1 cellular context compared by ENCODE assay signal in the genomic region with DNA sequence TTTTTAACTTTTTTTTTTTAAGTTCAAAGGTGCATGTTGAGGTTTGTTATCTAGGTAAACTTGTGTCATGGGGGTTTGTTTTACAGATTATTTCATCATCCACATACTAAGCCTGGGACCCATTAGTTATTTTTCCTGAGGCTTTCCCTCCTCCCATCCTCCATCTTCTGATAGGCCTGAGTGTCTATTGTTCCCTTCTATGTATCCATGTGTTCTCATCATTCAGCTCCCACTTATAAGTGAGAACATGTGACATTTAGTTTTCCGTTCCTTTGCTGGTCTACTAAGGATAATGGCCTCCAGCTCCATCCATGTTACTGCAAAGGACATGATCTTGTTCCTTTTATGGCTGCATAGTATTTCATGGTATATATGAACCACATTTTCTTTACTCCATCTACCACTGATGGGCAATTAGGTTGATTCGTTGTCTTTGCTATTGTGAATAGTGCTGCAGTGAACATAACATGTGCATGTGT.
TF ChIP-seq lines count a peak whose summit lies in the region.

No MANE protein-coding gene starts in this region.

TF ChIP-seq in K562, 482 proteins besides CTCF, POLR2A, EP300 and RAD21 (continued from another document and continues in another):
- TF ChIP-seq HDAC2 (IDR thresholded peaks at IDR 0.05): 0 out of 2 replicates have a peak, but pooled peaks have one; percentile 31
- no peak for TF ChIP-seq CHD1 (IDR thresholded peaks at IDR 0.05; ENCODE audit: low read length)
- no peak for TF ChIP-seq TAF7 (tag; IDR thresholded peaks at IDR 0.05)
- TF ChIP-seq RBM15 (IDR thresholded peaks at IDR 0.05; ENCODE audit: insufficient read depth, low read length): no peak
- peak; percentile 70; the same call in 1 of the 2 replicates for TF ChIP-seq SMAD4 (CRISPR knock-in tag; conservative IDR thresholded peaks at IDR 0.05)
- TF ChIP-seq, protein P1, sequence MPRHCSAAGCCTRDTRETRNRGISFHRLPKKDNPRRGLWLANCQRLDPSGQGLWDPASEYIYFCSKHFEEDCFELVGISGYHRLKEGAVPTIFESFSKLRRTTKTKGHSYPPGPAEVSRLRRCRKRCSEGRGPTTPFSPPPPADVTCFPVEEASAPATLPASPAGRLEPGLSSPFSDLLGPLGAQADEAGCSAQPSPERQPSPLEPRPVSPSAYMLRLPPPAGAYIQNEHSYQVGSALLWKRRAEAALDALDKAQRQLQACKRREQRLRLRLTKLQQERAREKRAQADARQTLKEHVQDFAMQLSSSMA (CRISPR knock-in tag; IDR thresholded peaks at IDR 0.05): no peak
- no peak for TF ChIP-seq TBL1XR1 (IDR thresholded peaks at IDR 0.05; ENCODE audit: low read length in 2 of 2)
- no peak for TF ChIP-seq ZNF165 (CRISPR knock-in tag; IDR thresholded peaks at IDR 0.05; ENCODE audit: borderline replicate concordance)
- TF ChIP-seq, protein P2, sequence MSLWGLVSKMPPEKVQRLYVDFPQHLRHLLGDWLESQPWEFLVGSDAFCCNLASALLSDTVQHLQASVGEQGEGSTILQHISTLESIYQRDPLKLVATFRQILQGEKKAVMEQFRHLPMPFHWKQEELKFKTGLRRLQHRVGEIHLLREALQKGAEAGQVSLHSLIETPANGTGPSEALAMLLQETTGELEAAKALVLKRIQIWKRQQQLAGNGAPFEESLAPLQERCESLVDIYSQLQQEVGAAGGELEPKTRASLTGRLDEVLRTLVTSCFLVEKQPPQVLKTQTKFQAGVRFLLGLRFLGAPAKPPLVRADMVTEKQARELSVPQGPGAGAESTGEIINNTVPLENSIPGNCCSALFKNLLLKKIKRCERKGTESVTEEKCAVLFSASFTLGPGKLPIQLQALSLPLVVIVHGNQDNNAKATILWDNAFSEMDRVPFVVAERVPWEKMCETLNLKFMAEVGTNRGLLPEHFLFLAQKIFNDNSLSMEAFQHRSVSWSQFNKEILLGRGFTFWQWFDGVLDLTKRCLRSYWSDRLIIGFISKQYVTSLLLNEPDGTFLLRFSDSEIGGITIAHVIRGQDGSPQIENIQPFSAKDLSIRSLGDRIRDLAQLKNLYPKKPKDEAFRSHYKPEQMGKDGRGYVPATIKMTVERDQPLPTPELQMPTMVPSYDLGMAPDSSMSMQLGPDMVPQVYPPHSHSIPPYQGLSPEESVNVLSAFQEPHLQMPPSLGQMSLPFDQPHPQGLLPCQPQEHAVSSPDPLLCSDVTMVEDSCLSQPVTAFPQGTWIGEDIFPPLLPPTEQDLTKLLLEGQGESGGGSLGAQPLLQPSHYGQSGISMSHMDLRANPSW (CRISPR knock-in tag; IDR thresholded peaks at IDR 0.05): no peak
- no peak for TF ChIP-seq SNRNP70 (optimal IDR thresholded peaks at IDR 0.05; ENCODE audit: low read depth, low read length)
- TF ChIP-seq ETV6 (IDR thresholded peaks at IDR 0.05; ENCODE audit: borderline replicate concordance in 1 of 2, low read depth in 2 of 2, low read length in 1 of 2): no peak
- TF ChIP-seq ETV6 (CRISPR knock-in tag; IDR thresholded peaks at IDR 0.05; ENCODE audit: borderline replicate concordance): no peak
- no peak for TF ChIP-seq RCOR1 (IDR thresholded peaks at IDR 0.05; ENCODE audit: borderline replicate concordance in 1 of 2, low read depth in 2 of 2, low read length in 2 of 2)
- TF ChIP-seq, protein P3, sequence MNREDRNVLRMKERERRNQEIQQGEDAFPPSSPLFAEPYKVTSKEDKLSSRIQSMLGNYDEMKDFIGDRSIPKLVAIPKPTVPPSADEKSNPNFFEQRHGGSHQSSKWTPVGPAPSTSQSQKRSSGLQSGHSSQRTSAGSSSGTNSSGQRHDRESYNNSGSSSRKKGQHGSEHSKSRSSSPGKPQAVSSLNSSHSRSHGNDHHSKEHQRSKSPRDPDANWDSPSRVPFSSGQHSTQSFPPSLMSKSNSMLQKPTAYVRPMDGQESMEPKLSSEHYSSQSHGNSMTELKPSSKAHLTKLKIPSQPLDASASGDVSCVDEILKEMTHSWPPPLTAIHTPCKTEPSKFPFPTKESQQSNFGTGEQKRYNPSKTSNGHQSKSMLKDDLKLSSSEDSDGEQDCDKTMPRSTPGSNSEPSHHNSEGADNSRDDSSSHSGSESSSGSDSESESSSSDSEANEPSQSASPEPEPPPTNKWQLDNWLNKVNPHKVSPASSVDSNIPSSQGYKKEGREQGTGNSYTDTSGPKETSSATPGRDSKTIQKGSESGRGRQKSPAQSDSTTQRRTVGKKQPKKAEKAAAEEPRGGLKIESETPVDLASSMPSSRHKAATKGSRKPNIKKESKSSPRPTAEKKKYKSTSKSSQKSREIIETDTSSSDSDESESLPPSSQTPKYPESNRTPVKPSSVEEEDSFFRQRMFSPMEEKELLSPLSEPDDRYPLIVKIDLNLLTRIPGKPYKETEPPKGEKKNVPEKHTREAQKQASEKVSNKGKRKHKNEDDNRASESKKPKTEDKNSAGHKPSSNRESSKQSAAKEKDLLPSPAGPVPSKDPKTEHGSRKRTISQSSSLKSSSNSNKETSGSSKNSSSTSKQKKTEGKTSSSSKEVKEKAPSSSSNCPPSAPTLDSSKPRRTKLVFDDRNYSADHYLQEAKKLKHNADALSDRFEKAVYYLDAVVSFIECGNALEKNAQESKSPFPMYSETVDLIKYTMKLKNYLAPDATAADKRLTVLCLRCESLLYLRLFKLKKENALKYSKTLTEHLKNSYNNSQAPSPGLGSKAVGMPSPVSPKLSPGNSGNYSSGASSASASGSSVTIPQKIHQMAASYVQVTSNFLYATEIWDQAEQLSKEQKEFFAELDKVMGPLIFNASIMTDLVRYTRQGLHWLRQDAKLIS (CRISPR knock-in tag; IDR thresholded peaks at IDR 0.05): no peak
- TF ChIP-seq DACH1 (IDR thresholded peaks at IDR 0.05; ENCODE audit: partially characterized antibody): no peak
- peak; percentile 93 to 94 for TF ChIP-seq TRIM24 (IDR thresholded peaks at IDR 0.05)
- no peak for TF ChIP-seq PRMT5 (CRISPR knock-in tag; IDR thresholded peaks at IDR 0.05)
- TF ChIP-seq SAFB2 (IDR thresholded peaks at IDR 0.05; ENCODE audit: borderline replicate concordance, low read depth, low read length, severe bottlenecking): no peak
- TF ChIP-seq, protein P4, sequence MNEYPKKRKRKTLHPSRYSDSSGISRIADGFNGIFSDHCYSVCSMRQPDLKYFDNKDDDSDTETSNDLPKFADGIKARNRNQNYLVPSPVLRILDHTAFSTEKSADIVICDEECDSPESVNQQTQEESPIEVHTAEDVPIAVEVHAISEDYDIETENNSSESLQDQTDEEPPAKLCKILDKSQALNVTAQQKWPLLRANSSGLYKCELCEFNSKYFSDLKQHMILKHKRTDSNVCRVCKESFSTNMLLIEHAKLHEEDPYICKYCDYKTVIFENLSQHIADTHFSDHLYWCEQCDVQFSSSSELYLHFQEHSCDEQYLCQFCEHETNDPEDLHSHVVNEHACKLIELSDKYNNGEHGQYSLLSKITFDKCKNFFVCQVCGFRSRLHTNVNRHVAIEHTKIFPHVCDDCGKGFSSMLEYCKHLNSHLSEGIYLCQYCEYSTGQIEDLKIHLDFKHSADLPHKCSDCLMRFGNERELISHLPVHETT (CRISPR knock-in tag; conservative IDR thresholded peaks at IDR 0.05 in 1 of 2, IDR thresholded peaks at IDR 0.05 in 1 of 2): no peak
- TF ChIP-seq HDAC3 (IDR thresholded peaks at IDR 0.05; ENCODE audit: borderline replicate concordance, partially characterized antibody): no peak
- TF ChIP-seq U2AF2 (optimal IDR thresholded peaks at IDR 0.05; ENCODE audit: low read depth, low read length): no peak
- no peak for TF ChIP-seq ZNF77 (CRISPR knock-in tag; IDR thresholded peaks at IDR 0.05)
- peak; percentile 87 for TF ChIP-seq ZNF384 (IDR thresholded peaks at IDR 0.05; ENCODE audit: low read depth, low read length)
- no peak for TF ChIP-seq ZNF212 (CRISPR knock-in tag; IDR thresholded peaks at IDR 0.05)
- TF ChIP-seq PHTF2 (CRISPR knock-in tag; IDR thresholded peaks at IDR 0.05): no peak
- TF ChIP-seq OTX1 (CRISPR knock-in tag; IDR thresholded peaks at IDR 0.05): no peak
- TF ChIP-seq ZNF124 (CRISPR knock-in tag; IDR thresholded peaks at IDR 0.05): no peak
- TF ChIP-seq ZNF263 (CRISPR knock-in tag; IDR thresholded peaks at IDR 0.05; ENCODE audit: borderline replicate concordance): no peak
- TF ChIP-seq GABPA (tag; conservative IDR thresholded peaks at IDR 0.05; ENCODE audit: low read depth): 0 out of 2 replicates have a peak, but pooled peaks have one; percentile 33
- no peak for TF ChIP-seq TCF3 (CRISPR knock-in tag; IDR thresholded peaks at IDR 0.05)
- TF ChIP-seq L3MBTL2 (IDR thresholded peaks at IDR 0.05): peak; percentile 65
- TF ChIP-seq, protein P5, sequence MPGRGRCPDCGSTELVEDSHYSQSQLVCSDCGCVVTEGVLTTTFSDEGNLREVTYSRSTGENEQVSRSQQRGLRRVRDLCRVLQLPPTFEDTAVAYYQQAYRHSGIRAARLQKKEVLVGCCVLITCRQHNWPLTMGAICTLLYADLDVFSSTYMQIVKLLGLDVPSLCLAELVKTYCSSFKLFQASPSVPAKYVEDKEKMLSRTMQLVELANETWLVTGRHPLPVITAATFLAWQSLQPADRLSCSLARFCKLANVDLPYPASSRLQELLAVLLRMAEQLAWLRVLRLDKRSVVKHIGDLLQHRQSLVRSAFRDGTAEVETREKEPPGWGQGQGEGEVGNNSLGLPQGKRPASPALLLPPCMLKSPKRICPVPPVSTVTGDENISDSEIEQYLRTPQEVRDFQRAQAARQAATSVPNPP (IDR thresholded peaks at IDR 0.05; ENCODE audit: borderline replicate concordance, insufficient read depth, insufficient read length): no peak
- TF ChIP-seq ZNF12 (CRISPR knock-in tag; IDR thresholded peaks at IDR 0.05): no peak
- TF ChIP-seq BRD9 (IDR thresholded peaks at IDR 0.05; ENCODE audit: low read depth, partially characterized antibody): no peak
- peak; percentile 76; the same call in 1 of the 2 replicates for TF ChIP-seq ZNF644 (tag; IDR thresholded peaks at IDR 0.05; ENCODE audit: low read depth)
- TF ChIP-seq, protein P6, sequence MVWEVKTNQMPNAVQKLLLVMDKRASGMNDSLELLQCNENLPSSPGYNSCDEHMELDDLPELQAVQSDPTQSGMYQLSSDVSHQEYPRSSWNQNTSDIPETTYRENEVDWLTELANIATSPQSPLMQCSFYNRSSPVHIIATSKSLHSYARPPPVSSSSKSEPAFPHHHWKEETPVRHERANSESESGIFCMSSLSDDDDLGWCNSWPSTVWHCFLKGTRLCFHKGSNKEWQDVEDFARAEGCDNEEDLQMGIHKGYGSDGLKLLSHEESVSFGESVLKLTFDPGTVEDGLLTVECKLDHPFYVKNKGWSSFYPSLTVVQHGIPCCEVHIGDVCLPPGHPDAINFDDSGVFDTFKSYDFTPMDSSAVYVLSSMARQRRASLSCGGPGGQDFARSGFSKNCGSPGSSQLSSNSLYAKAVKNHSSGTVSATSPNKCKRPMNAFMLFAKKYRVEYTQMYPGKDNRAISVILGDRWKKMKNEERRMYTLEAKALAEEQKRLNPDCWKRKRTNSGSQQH (CRISPR knock-in tag; IDR thresholded peaks at IDR 0.05): no peak
- peak; percentile 57 for TF ChIP-seq ATF7 (IDR thresholded peaks at IDR 0.05)
- 0 out of 2 replicates have a peak, but pooled peaks have one; percentile 45 for TF ChIP-seq GTF2A2 (tag; IDR thresholded peaks at IDR 0.05)
- TF ChIP-seq, protein P7, sequence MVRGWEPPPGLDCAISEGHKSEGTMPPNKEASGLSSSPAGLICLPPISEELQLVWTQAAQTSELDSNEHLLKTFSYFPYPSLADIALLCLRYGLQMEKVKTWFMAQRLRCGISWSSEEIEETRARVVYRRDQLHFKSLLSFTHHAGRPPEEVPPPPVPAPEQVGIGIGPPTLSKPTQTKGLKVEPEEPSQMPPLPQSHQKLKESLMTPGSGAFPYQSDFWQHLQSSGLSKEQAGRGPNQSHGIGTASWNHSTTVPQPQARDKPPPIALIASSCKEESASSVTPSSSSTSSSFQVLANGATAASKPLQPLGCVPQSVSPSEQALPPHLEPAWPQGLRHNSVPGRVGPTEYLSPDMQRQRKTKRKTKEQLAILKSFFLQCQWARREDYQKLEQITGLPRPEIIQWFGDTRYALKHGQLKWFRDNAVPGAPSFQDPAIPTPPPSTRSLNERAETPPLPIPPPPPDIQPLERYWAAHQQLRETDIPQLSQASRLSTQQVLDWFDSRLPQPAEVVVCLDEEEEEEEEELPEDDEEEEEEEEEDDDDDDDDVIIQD (CRISPR knock-in tag; IDR thresholded peaks at IDR 0.05): no peak
- no peak for TF ChIP-seq ZNF707 (CRISPR knock-in tag; conservative IDR thresholded peaks at IDR 0.05)
- no peak for TF ChIP-seq CREM (IDR thresholded peaks at IDR 0.05; ENCODE audit: low read depth)
- peak; percentile 72; the same call in 1 of the 2 replicates for TF ChIP-seq HDAC8 (tag; IDR thresholded peaks at IDR 0.05)
- no peak for TF ChIP-seq ZNF282 (CRISPR knock-in tag; IDR thresholded peaks at IDR 0.05)
- no peak for TF ChIP-seq ZNF3 (CRISPR knock-in tag; IDR thresholded peaks at IDR 0.05)
- no peak for TF ChIP-seq MCM2 (IDR thresholded peaks at IDR 0.05; ENCODE audit: low read depth)
- peak; percentile 85 for TF ChIP-seq ZNF589 (CRISPR knock-in tag; IDR thresholded peaks at IDR 0.05; ENCODE audit: low read depth)
- TF ChIP-seq, protein P8, sequence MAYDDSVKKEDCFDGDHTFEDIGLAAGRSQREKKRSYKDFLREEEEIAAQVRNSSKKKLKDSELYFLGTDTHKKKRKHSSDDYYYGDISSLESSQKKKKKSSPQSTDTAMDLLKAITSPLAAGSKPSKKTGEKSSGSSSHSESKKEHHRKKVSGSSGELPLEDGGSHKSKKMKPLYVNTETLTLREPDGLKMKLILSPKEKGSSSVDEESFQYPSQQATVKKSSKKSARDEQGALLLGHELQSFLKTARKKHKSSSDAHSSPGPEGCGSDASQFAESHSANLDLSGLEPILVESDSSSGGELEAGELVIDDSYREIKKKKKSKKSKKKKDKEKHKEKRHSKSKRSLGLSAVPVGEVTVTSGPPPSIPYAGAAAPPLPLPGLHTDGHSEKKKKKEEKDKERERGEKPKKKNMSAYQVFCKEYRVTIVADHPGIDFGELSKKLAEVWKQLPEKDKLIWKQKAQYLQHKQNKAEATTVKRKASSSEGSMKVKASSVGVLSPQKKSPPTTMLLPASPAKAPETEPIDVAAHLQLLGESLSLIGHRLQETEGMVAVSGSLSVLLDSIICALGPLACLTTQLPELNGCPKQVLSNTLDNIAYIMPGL (CRISPR knock-in tag; IDR thresholded peaks at IDR 0.05): no peak
- peak; percentile 69 for TF ChIP-seq CEBPG (CRISPR knock-in tag; IDR thresholded peaks at IDR 0.05)
- TF ChIP-seq CEBPG (tag; conservative IDR thresholded peaks at IDR 0.05 in 1 of 2, IDR thresholded peaks at IDR 0.05 in 1 of 2): peak; percentile 75 to 98
- no peak for TF ChIP-seq HMG20A (CRISPR knock-in tag; conservative IDR thresholded peaks at IDR 0.05)
- TF ChIP-seq GTF2F1 (IDR thresholded peaks at IDR 0.05; ENCODE audit: low read depth, low read length): no peak
- peak; percentile 70 for TF ChIP-seq FOSL1 (tag; conservative IDR thresholded peaks at IDR 0.05)
- TF ChIP-seq BACH1 (tag; IDR thresholded peaks at IDR 0.05): peak; percentile 69; the same call in 1 of the 2 replicates
- no peak for TF ChIP-seq TFAM (CRISPR knock-in tag; conservative IDR thresholded peaks at IDR 0.05)
- TF ChIP-seq SPI1 (IDR thresholded peaks at IDR 0.05; ENCODE audit: borderline replicate concordance, low read depth, low read length): no peak
- TF ChIP-seq ZNF766 (CRISPR knock-in tag; conservative IDR thresholded peaks at IDR 0.05): peak; percentile 75
- no peak for TF ChIP-seq ZNF274 (IDR thresholded peaks at IDR 0.05; ENCODE audit: borderline replicate concordance, low read depth, low read length)
- peak; percentile 50; the same call in 1 of the 2 replicates for TF ChIP-seq DPF2 (IDR thresholded peaks at IDR 0.05)
